Comparison of ENCODE assay signal across 8 cellular contexts in genomic region chr3:57556459-57557087, GRCh38. TPM values are rescaled to one million over a fixed set of nuclear protein-coding genes. Genes with fewer than 3 reads are reported as not detected.
A peak's percentile ranks its signal among the peaks of the same experiment; 100 is the strongest.
DNase-seq lines count a peak whose midpoint lies in the region; ATAC-seq and TF ChIP-seq lines count a peak whose summit lies in the region.

No MANE protein-coding gene starts in this region.

- H3K27ac ChIP-seq in ACC112 (ENCODE audit: low read depth, low read length) (peak overlapping the region; percentile 80), SK-N-SH (ENCODE audit: low read depth in 2 of 2, low read length in 1 of 2) (peak overlapping the region; percentile 74 to 96), mammary epithelial cell (ENCODE audit: insufficient read depth, low read depth, low read length) (peak overlapping the region; percentile 88)

- 5% methylated on average over 13 of the region's 54 CpGs for WGBS in SK-N-SH (ENCODE audit: low lambda C conversion rate)
- WGBS in mammary epithelial cell (ENCODE audit: low coverage, missing lambda C conversion rate): 5% methylated on average over 32 of the region's 54 CpGs

- peaks cover 23% of the 10 kb centered on the region for H3K4me1 ChIP-seq in ACC112 (ENCODE audit: control insufficient read depth, insufficient read depth, low read length, unreplicated experiment)
- H3K4me1 ChIP-seq in SK-N-SH (ENCODE audit: control insufficient read depth in 1 of 2, insufficient read depth in 2 of 2, low read depth in 1 of 2, low read length in 1 of 2): peaks cover 0 to 12% of the 10 kb centered on the region in 2 experiments; a peak in 2 of 4 replicates
- peaks cover 20% of the 10 kb centered on the region for H3K4me1 ChIP-seq in mammary epithelial cell (ENCODE audit: insufficient read depth, low read length)

- no peaks in the 10 kb centered on the region for H3K27me3 ChIP-seq in ACC112 (ENCODE audit: insufficient read depth, low read length)
- no peaks in the 10 kb centered on the region for H3K27me3 ChIP-seq in SK-N-SH (ENCODE audit: insufficient read depth)
- H3K27me3 ChIP-seq in mammary epithelial cell (ENCODE audit: insufficient read depth, low read length): no peaks in the 10 kb centered on the region

- intact Hi-C loops in mammary epithelial cell (cut with micrococcal nuclease): loop anchor here (2.0 to 10.0 kb wide), 4 partner anchors 40 to 452 kb away; partner anchors contain the start of genes ARF4 and IL17RD

- BruUV-seq in mammary epithelial cell (replicated peaks; lab: Mats Ljungman, UMichigan): TSS peak; percentile 19

- TF ChIP-seq RAD21 in SK-N-SH (IDR thresholded peaks at IDR 0.05; ENCODE audit: low read length): no peak

- dilution Hi-C loops in mammary epithelial cell (cut with HindIII; ENCODE audit: low sequenced_read_pairs): no loop called here

- TF ChIP-seq CTCF in SK-N-SH (IDR thresholded peaks at IDR 0.05) (no peak), mammary epithelial cell (conservative IDR thresholded peaks at IDR 0.05 in 1 of 2, IDR thresholded peaks at IDR 0.05 in 1 of 2; ENCODE audit: extremely low read depth in 1 of 2, insufficient read depth in 1 of 2, low read depth in 1 of 2, low read length in 2 of 2) (no peak)

- peak overlapping the region; percentile 79 for H3K9ac ChIP-seq in SK-N-SH
- peak overlapping the region; percentile 72 for H3K9ac ChIP-seq in mammary epithelial cell (ENCODE audit: insufficient read depth, low read length)

- CTCF ChIA-PET in SK-N-SH (lab: Yijun Ruan, JAX) (interaction anchor here (0.7 to 1.8 kb wide), 6 partner anchors 12 to 457 kb away, joined by 3 to 5 read pairs (median 3); partner anchors contain the start of gene ARF4), mammary epithelial cell (lab: Charles Lee; ENCODE audit: low non-redundant PET) (no interaction called here)

- H3F3A ChIP-seq in SK-N-SH (replicated peaks; ENCODE audit: insufficient read depth): peaks cover 3% of the 10 kb centered on the region

- H3K4me2 ChIP-seq in SK-N-SH: peak overlapping the region; percentile 77
- H3K4me2 ChIP-seq in mammary epithelial cell (ENCODE audit: insufficient read depth, low read depth, low read length): peak overlapping the region; percentile 95

- no peaks in the 10 kb centered on the region for H3K9me2 ChIP-seq in SK-N-SH

- H3K9me3 ChIP-seq in SK-N-SH: no peaks in the 10 kb centered on the region
- H3K9me3 ChIP-seq in mammary epithelial cell (replicated peaks; ENCODE audit: insufficient read depth, low read length): no peaks in the 10 kb centered on the region

- H2AFZ ChIP-seq in ACC112 (ENCODE audit: low read length, unreplicated experiment): peak overlapping the region; percentile 98
- peak overlapping the region; percentile 95; the same call in 1 of the 2 replicates for H2AFZ ChIP-seq in SK-N-SH (ENCODE audit: low read depth)
- H2AFZ ChIP-seq in mammary epithelial cell (ENCODE audit: low read depth, low read length): peak overlapping the region; percentile 99

- TF ChIP-seq EP300 in SK-N-SH (IDR thresholded peaks at IDR 0.05; ENCODE audit: borderline replicate concordance in 1 of 2, low read depth in 1 of 2, low read length in 1 of 2): no peak

- POLR2A ChIA-PET in SK-N-SH (lab: Yijun Ruan, JAX): interaction anchor here (0.8 to 2.9 kb wide), 6 partner anchors 12 to 458 kb away, joined by 3 to 19 read pairs (median 3); partner anchors contain the start of genes APPL1, ARF4 and DNAH12

- H3K79me2 ChIP-seq in ACC112 (ENCODE audit: control insufficient read depth, insufficient read depth, low read length, unreplicated experiment) (peaks cover 53% of the 10 kb centered on the region), SK-N-SH (ENCODE audit: insufficient read depth) (peaks cover 52% of the 10 kb centered on the region), mammary epithelial cell (ENCODE audit: insufficient read depth, low read length) (peaks cover 51% of the 10 kb centered on the region)

- H3K36me3 ChIP-seq in ACC112 (ENCODE audit: insufficient read depth, low read length): peaks cover 14% of the 10 kb centered on the region
- H3K36me3 ChIP-seq in SK-N-SH (replicated peaks in 1 of 2; ENCODE audit: control insufficient read depth in 1 of 2, insufficient read depth in 2 of 2, low read length in 1 of 2): peaks cover 20 to 22% of the 10 kb centered on the region in 2 experiments
- H3K36me3 ChIP-seq in mammary epithelial cell (ENCODE audit: insufficient read depth, low read length): no peaks in the 10 kb centered on the region

- H3K4me3 ChIP-seq in ACC112 (ENCODE audit: low read depth, low read length): peak overlapping the region; percentile 98
- peak overlapping the region; percentile 81 to 88 for H3K4me3 ChIP-seq in SK-N-SH (ENCODE audit: low read depth in 2 of 2, low read length in 1 of 2)
- peak overlapping the region; percentile 61 to 81 (median 76) for H3K4me3 ChIP-seq in mammary epithelial cell (replicated peaks in 1 of 3; ENCODE audit: insufficient read depth in 1 of 3, low read depth in 2 of 3, low read length in 3 of 3)

- DNase-seq in SK-N-SH (no peak), mammary epithelial cell (no peak), left lobe of liver (ENCODE audit: low spot score) (no peak), NCI-H1930 (lab: John Stamatoyannopoulos, UW) (no peak)
- peak; percentile 53 for DNase-seq in stimulated activated CD8-positive, alpha-beta memory T cell treated with anti-CD3 and anti-CD28 coated beads, Interleukin-4, amount 100 ng/mL, for 48 hours

- H4K20me1 ChIP-seq in SK-N-SH (ENCODE audit: insufficient read depth): peaks cover 9% of the 10 kb centered on the region; the same call in 1 of the 2 replicates
- no peaks in the 10 kb centered on the region for H4K20me1 ChIP-seq in mammary epithelial cell (ENCODE audit: insufficient read depth, low read length)

- in situ Hi-C loops in mammary epithelial cell (cut with MboI; ENCODE audit: low sequenced_read_pairs in 2 of 2): no loop called here

- ATAC-seq in GM18511 (IDR thresholded peaks at IDR 0.05; ENCODE audit: unreplicated experiment) (peak; percentile 39), HG02973 (IDR thresholded peaks at IDR 0.05; ENCODE audit: unreplicated experiment) (peak; percentile 38), left lobe of liver (peak; percentile 60)

TF ChIP-seq in SK-N-SH, 30 proteins besides CTCF, POLR2A, EP300 and RAD21 (continues in another document):
- no peak for TF ChIP-seq RXRA (IDR thresholded peaks at IDR 0.05; ENCODE audit: borderline replicate concordance, low read depth)
- TF ChIP-seq USF2 (IDR thresholded peaks at IDR 0.05; ENCODE audit: borderline replicate concordance, low read depth, low read length): no peak
- TF ChIP-seq GABPA (IDR thresholded peaks at IDR 0.05; ENCODE audit: low read depth): no peak
- 0 out of 2 replicates have a peak, but pooled peaks have one; percentile 2 for TF ChIP-seq YY1 (IDR thresholded peaks at IDR 0.05; ENCODE audit: low read depth)
- no peak for TF ChIP-seq REST (IDR thresholded peaks at IDR 0.05; ENCODE audit: low read depth, low read length)

RNA-seq across cellular contexts. Expression of gene PDE12, which starts 0.5 kb away (rescaled TPM):
- polyA plus RNA-seq in SK-N-SH (2012; rRNA removed) (7.4 and 9.5 TPM in 2 replicates), mammary epithelial cell (16.7 TPM)
- 5.7 and 7.1 TPM in 2 replicates for polyA plus RNA-seq in SK-N-SH (2012; cell fraction: cytosol; rRNA removed)
- polyA plus RNA-seq in SK-N-SH (2012; cell fraction: nucleus; rRNA removed): 7.1 and 7.4 TPM in 2 replicates
- total RNA-seq in mammary epithelial cell (10 to 100 TPM; 22.4 to 26.7 TPM), left lobe of liver (13.3 TPM)
- polyA minus RNA-seq in mammary epithelial cell: 44.3 TPM

RNA-seq across cellular contexts. Expression of gene DNAH12, which starts 12.4 kb away (rescaled TPM):
- 0.03 and 0.05 TPM in 2 replicates for polyA plus RNA-seq in SK-N-SH (2012; rRNA removed)
- polyA plus RNA-seq in SK-N-SH (2012; cell fraction: cytosol; rRNA removed): 0.01 and 0.05 TPM in 2 replicates
- 0.13 and 0.28 TPM in 2 replicates for polyA plus RNA-seq in SK-N-SH (2012; cell fraction: nucleus; rRNA removed)
- under 1 TPM in 1 of 2 donors, not detected in 1; under 0.01 TPM for total RNA-seq in mammary epithelial cell
- polyA plus RNA-seq in mammary epithelial cell: 0.02 TPM
- not detected for polyA minus RNA-seq in mammary epithelial cell
- total RNA-seq in left lobe of liver: 0.20 TPM

RNA-seq across cellular contexts. Expression of gene ARF4, which starts 40.6 kb away (rescaled TPM):
- polyA plus RNA-seq in SK-N-SH (2012; rRNA removed) (150 and 208 TPM in 2 replicates), mammary epithelial cell (218 TPM)
- 245 and 312 TPM in 2 replicates for polyA plus RNA-seq in SK-N-SH (2012; cell fraction: cytosol; rRNA removed)
- 54.1 and 132 TPM in 2 replicates for polyA plus RNA-seq in SK-N-SH (2012; cell fraction: nucleus; rRNA removed)
- total RNA-seq in mammary epithelial cell (100 to 1,000 TPM; 202 to 208 TPM), left lobe of liver (62.3 TPM)
- 407 TPM for polyA minus RNA-seq in mammary epithelial cell
